ENCODE assay signal across 34 cellular contexts in the genomic region with DNA sequence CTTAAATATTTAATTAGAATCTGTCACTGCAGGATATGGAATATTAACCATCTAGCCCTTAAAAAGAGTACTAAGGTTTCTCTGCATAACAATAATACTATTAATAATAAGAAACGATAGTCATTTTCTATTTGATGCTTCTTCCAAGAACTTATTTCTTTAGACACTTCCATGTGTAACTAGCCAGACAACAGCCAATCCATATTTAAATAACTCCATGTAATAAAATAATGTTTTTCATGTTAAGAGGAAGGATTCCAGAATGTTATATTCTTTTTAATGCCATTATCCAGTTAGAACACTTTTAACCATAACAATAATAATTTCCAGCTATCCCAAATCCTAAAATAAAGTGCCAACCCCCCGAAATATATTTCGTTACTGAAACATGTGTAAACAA.
"Had no signal": no experiment of that assay in that cellular context is flagged by ENCODE, and none has a peak within 500 bp of the region (broad histone marks: within the 10 kb centered on the region; RNA-seq: fewer than 3 reads in every experiment).

No MANE protein-coding gene starts in this region.

- H3K9me3 ChIP-seq: MG63 had no signal

- H3K4me3 ChIP-seq: MG63 had no signal

- H3K36me3 ChIP-seq: MG63 had no signal

- H3K27me3 ChIP-seq: MG63 had no signal

- DNase-seq: Kasumi-1, MG63, MM.1S, MV-4-11, NCI-H1048, NCI-H1092, NCI-H1092 treated with DMSO at 0.1 percent for 48 hours, NCI-H1105, NCI-H1105 treated with DMSO at 0.1 percent for 48 hours, NCI-H1417, NCI-H1417 treated with DMSO at 0.1 percent for 48 hours, NCI-H1436, NCI-H1436 treated with DMSO at 0.1 percent for 48 hours, NCI-H146, NCI-H1694, NCI-H1694 treated with DMSO at 0.1 percent for 48 hours, NCI-H187, NCI-H187 treated with DMSO at 0.1 percent for 48 hours, NCI-H1930, NCI-H2029, NCI-H2029 treated with DMSO at 0.1 percent for 48 hours, NCI-H2081, NCI-H2081 treated with DMSO at 0.1 percent for 48 hours, NCI-H2107, NCI-H2171, NCI-H2227 treated with DMSO at 0.1 percent for 48 hours, NCI-H226, NCI-H345, NCI-H446, NCI-H446 treated with DMSO at 0.1 percent for 48 hours, NCI-H510A, NCI-H510A treated with DMSO at 0.1 percent for 48 hours, NCI-H524, NCI-H524 treated with DMSO at 0.1 percent for 48 hours had no signal
